In genomic region chr10:10198388-10198787, GRCh38 we compare ENCODE assay signal across 24 cellular contexts.
"Had no signal": no experiment of that assay in that cellular context is flagged by ENCODE, and none has a peak within 500 bp of the region (broad histone marks: within the 10 kb centered on the region; RNA-seq: fewer than 3 reads in every experiment).

No MANE protein-coding gene starts in this region.

- H3K4me3 Mint-ChIP-seq: dendritic cell treated with granulocyte-macrophage colony-stimulating factor and Interleukin-4, amounts not matched to agents 40 ng/mL and 50 ng/mL, for 4 days; effector memory CD8-positive, alpha-beta T cell had no signal

- H3K27ac Mint-ChIP-seq: dendritic cell treated with granulocyte-macrophage colony-stimulating factor and Interleukin-4, amounts not matched to agents 40 ng/mL and 50 ng/mL, for 4 days; effector memory CD8-positive, alpha-beta T cell had no signal

- H3K27me3 Mint-ChIP-seq: dendritic cell treated with granulocyte-macrophage colony-stimulating factor and Interleukin-4, amounts not matched to agents 40 ng/mL and 50 ng/mL, for 4 days; effector memory CD8-positive, alpha-beta T cell had no signal

- DNase-seq: colonic mucosa; cortex of kidney; dermis blood vessel endothelial cell; dorsolateral prefrontal cortex; effector CD4-positive, alpha-beta T cell; effector CD8-positive, alpha-beta T cell; effector memory CD4-positive, alpha-beta T cell; effector memory CD8-positive, alpha-beta T cell; erythroblast; esophagus squamous epithelium; foreskin fibroblast; foreskin keratinocyte; foreskin melanocyte; gastrocnemius medialis; glutamatergic neuron; head of caudate nucleus; heart left ventricle; heart right ventricle had no signal

- H3K4me1 ChIP-seq: colonic mucosa, esophagus muscularis mucosa, esophagus squamous epithelium, foreskin keratinocyte, gastrocnemius medialis, gastroesophageal sphincter, heart left ventricle, heart right ventricle had no signal

- H3K27me3 ChIP-seq: colonic mucosa, dorsolateral prefrontal cortex, esophagus muscularis mucosa, esophagus squamous epithelium, foreskin keratinocyte, gastrocnemius medialis, gastroesophageal sphincter, heart left ventricle, heart right ventricle had no signal

- H3K4me3 ChIP-seq: colonic mucosa, coronary artery, dorsolateral prefrontal cortex, esophagus muscularis mucosa, esophagus squamous epithelium, gastrocnemius medialis, gastroesophageal sphincter, heart left ventricle, heart right ventricle had no signal

- H3K9me3 ChIP-seq: colonic mucosa, esophagus muscularis mucosa, esophagus squamous epithelium had no signal

- ATAC-seq: effector memory CD8-positive, alpha-beta T cell; esophagus mucosa; foreskin keratinocyte; gastrocnemius medialis; gastroesophageal sphincter; heart left ventricle; heart right ventricle had no signal

- H3K36me3 ChIP-seq: colonic mucosa, esophagus muscularis mucosa, esophagus squamous epithelium, gastrocnemius medialis, gastroesophageal sphincter, heart left ventricle, heart right ventricle had no signal

- H3K27ac ChIP-seq: colonic mucosa, coronary artery, dorsolateral prefrontal cortex, epithelial cell of prostate, esophagus muscularis mucosa, esophagus squamous epithelium, foreskin keratinocyte, gastrocnemius medialis, gastroesophageal sphincter, heart left ventricle, heart right ventricle had no signal
